Comparison of ENCODE assay signal across 16 cellular contexts in genomic region chr6:83199173-83199864, GRCh38. TPM values are rescaled to one million over a fixed set of nuclear protein-coding genes. Genes with fewer than 3 reads are reported as not detected.
DNase-seq lines count a peak whose midpoint lies in the region; ATAC-seq and TF ChIP-seq lines count a peak whose summit lies in the region.
"Had no signal": no experiment of that assay in that cellular context is flagged by ENCODE, and none has a peak within 500 bp of the region (broad histone marks: within the 10 kb centered on the region; RNA-seq: fewer than 3 reads in every experiment).

No MANE protein-coding gene starts in this region.

- H3K9me3 ChIP-seq in mammary epithelial cell (replicated peaks; ENCODE audit: insufficient read depth, low read length) = no peaks in the 10 kb centered on the region
- H3K9me3 ChIP-seq: uterus had no signal

- no peak for TF ChIP-seq CTCF in mammary epithelial cell (conservative IDR thresholded peaks at IDR 0.05 in 1 of 2, IDR thresholded peaks at IDR 0.05 in 1 of 2; ENCODE audit: extremely low read depth in 1 of 2, insufficient read depth in 1 of 2, low read depth in 1 of 2, low read length in 2 of 2)

- peaks cover 18% of the 10 kb centered on the region for H3K4me1 ChIP-seq in mammary epithelial cell (ENCODE audit: insufficient read depth, low read length)
- H3K4me1 ChIP-seq: uterus had no signal

- no peaks in the 10 kb centered on the region for H3K79me2 ChIP-seq in mammary epithelial cell (ENCODE audit: insufficient read depth, low read length)

- intact Hi-C loops in mammary epithelial cell (cut with micrococcal nuclease) = no loop called here

- no peaks in the 10 kb centered on the region for H3K9me3 Mint-ChIP-seq in activated T-cell treated with anti-CD3 and anti-CD28 coated beads, Interleukin-2, amount 50 U/mL, for 72 hours
- no peaks in the 10 kb centered on the region for H3K9me3 Mint-ChIP-seq in stimulated activated naive B cell treated with anti-CD40 and anti-IgM and Interleukin-4, amounts not matched to agents 10 μg/mL and 1 μg/mL and 100 μg/mL, for 72 hours
- H3K9me3 Mint-ChIP-seq: activated CD4-positive, alpha-beta memory T cell treated with anti-CD3 and anti-CD28 coated beads, Interleukin-2, amount 10 ng/mL, durations not matched to agents 7 days and 5 days; neural crest cell had no signal

- no peaks in the 10 kb centered on the region for H3K27me3 ChIP-seq in mammary epithelial cell (ENCODE audit: insufficient read depth, low read length)
- H3K27me3 ChIP-seq: dorsolateral prefrontal cortex, uterus had no signal

- ATAC-seq in activated T-cell treated with anti-CD3 and anti-CD28 coated beads, Interleukin-2, amount 50 U/mL, for 72 hours (replicated peaks in 1 of 2) = peak; percentile 45 to 74
- ATAC-seq in HG02852 (IDR thresholded peaks at IDR 0.05; ENCODE audit: unreplicated experiment) = peak; percentile 65
- peak; percentile 55 to 77 for ATAC-seq in stimulated activated naive B cell treated with anti-CD40 and anti-IgM and Interleukin-4, amounts not matched to agents 10 μg/mL and 1 μg/mL and 100 μg/mL, for 72 hours (replicated peaks)
- no peak for ATAC-seq in HG02840 (IDR thresholded peaks at IDR 0.05; ENCODE audit: low FRiP score, unreplicated experiment)

- no peak overlapping the region for H2AFZ ChIP-seq in mammary epithelial cell (ENCODE audit: low read depth, low read length)

- DNase-seq in activated T-cell treated with anti-CD3 and anti-CD28 coated beads, Interleukin-2, amount 50 U/mL, for 72 hours = peak in 1 of 2 donors; percentile 1
- DNase-seq in activated T-cell treated with anti-CD3 and anti-CD28 coated beads, Interleukin-2, amount 50 U/mL, for 48 hours = no peak
- peak; percentile 5 for DNase-seq in mammary epithelial cell
- DNase-seq in stimulated activated naive B cell treated with anti-CD40 and anti-IgM and Interleukin-4, amounts not matched to agents 10 μg/mL and 1 μg/mL and 100 μg/mL, for 72 hours = no peak
- DNase-seq in NCI-H2171 treated with DMSO at 0.1 percent for 48 hours (lab: John Stamatoyannopoulos, UW) = no peak
- DNase-seq in NCI-H146 treated with DMSO at 0.1 percent for 48 hours (lab: John Stamatoyannopoulos, UW; ENCODE audit: unreplicated experiment) = no peak
- DNase-seq: activated CD4-positive, alpha-beta memory T cell treated with anti-CD3 and anti-CD28 coated beads, Interleukin-2, amount 10 ng/mL, durations not matched to agents 7 days and 5 days; activated naive CD4-positive, alpha-beta T cell treated with anti-CD3 and anti-CD28 coated beads, Interleukin-2, amount 50 U/mL, for 16 hours; dorsolateral prefrontal cortex; left cardiac atrium; NCI-H2081; T-helper 1 cell; uterus had no signal

- dilution Hi-C loops in mammary epithelial cell (cut with HindIII; ENCODE audit: low sequenced_read_pairs) = no loop called here

- CTCF ChIA-PET in mammary epithelial cell (lab: Charles Lee; ENCODE audit: low non-redundant PET) = no interaction called here

- H3K36me3 Mint-ChIP-seq in activated T-cell treated with anti-CD3 and anti-CD28 coated beads, Interleukin-2, amount 50 U/mL, for 72 hours (ENCODE audit: insufficient read depth in 2 of 2) = no peaks in the 10 kb centered on the region
- peaks cover 0 to 2% of the 10 kb centered on the region in 2 donors for H3K36me3 Mint-ChIP-seq in stimulated activated naive B cell treated with anti-CD40 and anti-IgM and Interleukin-4, amounts not matched to agents 10 μg/mL and 1 μg/mL and 100 μg/mL, for 72 hours

- no peaks in the 10 kb centered on the region for H3K27me3 Mint-ChIP-seq in activated T-cell treated with anti-CD3 and anti-CD28 coated beads, Interleukin-2, amount 50 U/mL, for 72 hours (ENCODE audit: low read depth)
- no peaks in the 10 kb centered on the region for H3K27me3 Mint-ChIP-seq in stimulated activated naive B cell treated with anti-CD40 and anti-IgM and Interleukin-4, amounts not matched to agents 10 μg/mL and 1 μg/mL and 100 μg/mL, for 72 hours
- H3K27me3 Mint-ChIP-seq: activated CD4-positive, alpha-beta memory T cell treated with anti-CD3 and anti-CD28 coated beads, Interleukin-2, amount 10 ng/mL, durations not matched to agents 7 days and 5 days had no signal

- no peak overlapping the region for H3K4me3 Mint-ChIP-seq in activated T-cell treated with anti-CD3 and anti-CD28 coated beads, Interleukin-2, amount 50 U/mL, for 72 hours
- no peak overlapping the region for H3K4me3 Mint-ChIP-seq in stimulated activated naive B cell treated with anti-CD40 and anti-IgM and Interleukin-4, amounts not matched to agents 10 μg/mL and 1 μg/mL and 100 μg/mL, for 72 hours
- H3K4me3 Mint-ChIP-seq: activated CD4-positive, alpha-beta memory T cell treated with anti-CD3 and anti-CD28 coated beads, Interleukin-2, amount 10 ng/mL, durations not matched to agents 7 days and 5 days; neural crest cell had no signal

- peaks cover 2% of the 10 kb centered on the region for H3K36me3 ChIP-seq in mammary epithelial cell (ENCODE audit: insufficient read depth, low read length)
- H3K36me3 ChIP-seq: uterus had no signal

- no peak overlapping the region for H3K4me2 ChIP-seq in mammary epithelial cell (ENCODE audit: insufficient read depth, low read depth, low read length)

- no peak overlapping the region for H3K9ac ChIP-seq in mammary epithelial cell (ENCODE audit: insufficient read depth, low read length)

- peak overlapping the region; percentile 24 for H3K27ac ChIP-seq in mammary epithelial cell (ENCODE audit: insufficient read depth, low read depth, low read length)
- H3K27ac ChIP-seq: dorsolateral prefrontal cortex, uterus had no signal

- H3K4me3 ChIP-seq in mammary epithelial cell (replicated peaks in 1 of 3; ENCODE audit: insufficient read depth in 1 of 3, low read depth in 2 of 3, low read length in 3 of 3) = no peak overlapping the region
- H3K4me3 ChIP-seq: dorsolateral prefrontal cortex, uterus had no signal

- BruUV-seq in mammary epithelial cell (replicated peaks; lab: Mats Ljungman, UMichigan) = no TSS peak

- H3K27ac Mint-ChIP-seq in activated T-cell treated with anti-CD3 and anti-CD28 coated beads, Interleukin-2, amount 50 U/mL, for 72 hours = no peak overlapping the region
- H3K27ac Mint-ChIP-seq in stimulated activated naive B cell treated with anti-CD40 and anti-IgM and Interleukin-4, amounts not matched to agents 10 μg/mL and 1 μg/mL and 100 μg/mL, for 72 hours = no peak overlapping the region
- H3K27ac Mint-ChIP-seq: activated CD4-positive, alpha-beta memory T cell treated with anti-CD3 and anti-CD28 coated beads, Interleukin-2, amount 10 ng/mL, durations not matched to agents 7 days and 5 days had no signal

- no peaks in the 10 kb centered on the region for H4K20me1 ChIP-seq in mammary epithelial cell (ENCODE audit: insufficient read depth, low read length)

- WGBS in mammary epithelial cell (ENCODE audit: low coverage, missing lambda C conversion rate) = 94% methylated on average over 4 of the region's 5 CpGs

- H3K4me1 Mint-ChIP-seq in activated T-cell treated with anti-CD3 and anti-CD28 coated beads, Interleukin-2, amount 50 U/mL, for 72 hours (ENCODE audit: low read depth) = peaks cover 17% of the 10 kb centered on the region
- peaks cover 8 to 15% of the 10 kb centered on the region in 2 donors for H3K4me1 Mint-ChIP-seq in stimulated activated naive B cell treated with anti-CD40 and anti-IgM and Interleukin-4, amounts not matched to agents 10 μg/mL and 1 μg/mL and 100 μg/mL, for 72 hours

- in situ Hi-C loops in mammary epithelial cell (cut with MboI; ENCODE audit: low sequenced_read_pairs in 2 of 2) = no loop called here

RNA-seq across cellular contexts. Expression of gene RWDD2A, which starts 6.2 kb away (rescaled TPM):
- 1 to 10 TPM; 2.8 to 3.4 TPM for total RNA-seq in activated T-cell treated with anti-CD3 and anti-CD28 coated beads, Interleukin-2, amount 50 U/mL, for 72 hours
- 1 to 10 TPM; 1.3 to 2.6 TPM for total RNA-seq in mammary epithelial cell
- 1.00 TPM for polyA plus RNA-seq in mammary epithelial cell
- polyA minus RNA-seq in mammary epithelial cell = not detected

RNA-seq across cellular contexts. Expression of gene PGM3, which starts 6.3 kb away (rescaled TPM):
- 10 to 100 TPM; 22.4 to 34.1 TPM for total RNA-seq in activated T-cell treated with anti-CD3 and anti-CD28 coated beads, Interleukin-2, amount 50 U/mL, for 72 hours
- 10 to 100 TPM; 32.2 to 63.6 TPM for total RNA-seq in mammary epithelial cell
- 23.2 TPM for polyA plus RNA-seq in mammary epithelial cell
- 51.2 TPM for polyA minus RNA-seq in mammary epithelial cell
